Comparison of ENCODE assay signal across 9 cellular contexts in the genomic region with DNA sequence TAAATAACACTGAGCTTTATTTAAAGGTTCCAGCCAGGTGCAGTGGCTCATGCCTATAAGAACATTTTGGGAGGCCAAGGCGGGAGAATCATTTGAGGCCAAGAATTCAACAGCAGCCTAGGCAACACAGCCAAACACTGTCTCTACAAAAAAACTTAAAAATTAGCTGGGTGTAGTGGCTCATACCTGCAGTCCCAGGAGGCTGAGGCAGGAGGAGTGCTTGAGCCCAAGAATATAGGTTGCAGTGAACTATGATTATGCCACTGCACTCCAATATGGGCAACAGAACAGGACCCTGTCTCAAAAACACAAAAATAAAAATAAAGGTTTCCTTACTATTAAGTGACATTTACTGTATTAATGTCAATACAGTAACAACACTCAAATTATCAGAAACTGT. TPM values are rescaled to one million over a fixed set of nuclear protein-coding genes. Genes with fewer than 3 reads are reported as not detected.
DNase-seq lines count a peak whose midpoint lies in the region; ATAC-seq and TF ChIP-seq lines count a peak whose summit lies in the region.
"Had no signal": no experiment of that assay in that cellular context is flagged by ENCODE, and none has a peak within 500 bp of the region (broad histone marks: within the 10 kb centered on the region; RNA-seq: fewer than 3 reads in every experiment).

No MANE protein-coding gene starts in this region.

- TF ChIP-seq POLR2A in adrenal gland (IDR thresholded peaks at IDR 0.05) = no peak

- H2AFZ ChIP-seq in PC-9 = no peak overlapping the region

- peak; percentile 18 for DNase-seq in activated CD8-positive, alpha-beta memory T cell treated with anti-CD3 and anti-CD28 coated beads, Interleukin-2, amount 50 U/mL, for 4 hours
- DNase-seq in activated CD8-positive, alpha-beta memory T cell treated with anti-CD3 and anti-CD28 coated beads for 24 hours = no peak
- DNase-seq in PC-9 (no peak), renal cortical epithelial cell (ENCODE audit: low read depth) (peak; percentile 25), adrenal gland (no peak), GM03348 (ENCODE audit: low spot score) (no peak)
- peak; percentile 14 for DNase-seq in activated naive CD8-positive, alpha-beta T cell treated with anti-CD3 and anti-CD28 coated beads, Interleukin-2, amount 50 U/mL, for 24 hours

- H4K20me1 ChIP-seq in PC-9 (ENCODE audit: insufficient read depth) = no peaks in the 10 kb centered on the region

- peak overlapping the region; percentile 11 for H3K4me3 Mint-ChIP-seq in activated naive CD8-positive, alpha-beta T cell treated with anti-CD3 and anti-CD28 coated beads, Interleukin-2, amount 50 U/mL, for 24 hours

- no TSS peak for BruUV-seq in PC-9 (replicated peaks; lab: Mats Ljungman, UMichigan)

- WGBS in adrenal gland, 4 donors = 82 to 97% (median 91%) methylated on average over 1 of the region's 1 CpG

- H3K9me3 Mint-ChIP-seq in activated naive CD8-positive, alpha-beta T cell treated with anti-CD3 and anti-CD28 coated beads, Interleukin-2, amount 50 U/mL, for 24 hours = no peaks in the 10 kb centered on the region

- intact Hi-C loops in PC-9 (cut with micrococcal nuclease; ENCODE audit: unreplicated experiment) = loop anchor here (5.0 to 10.0 kb wide), 2 partner anchors 237 to 564 kb away; no protein-coding TSS in a partner anchor
- intact Hi-C loops in adrenal gland (cut with DNase I) = no loop called here

- H3K36me3 Mint-ChIP-seq in activated naive CD8-positive, alpha-beta T cell treated with anti-CD3 and anti-CD28 coated beads, Interleukin-2, amount 50 U/mL, for 24 hours (ENCODE audit: low read depth) = peaks cover 20% of the 10 kb centered on the region

- POLR2A ChIA-PET in PC-9 (lab: Charles Lee; ENCODE audit: unreplicated experiment) = interaction anchor here (0.5 to 0.7 kb wide), 3 partner anchors 39 to 99 kb away, joined by 3 to 7 read pairs (median 5); no protein-coding TSS in a partner anchor

- no peaks in the 10 kb centered on the region for H3K27me3 ChIP-seq in PC-9 (ENCODE audit: insufficient read depth, low read depth)
- no peaks in the 10 kb centered on the region for H3K27me3 ChIP-seq in adrenal gland

- CTCF ChIA-PET in PC-9 (lab: Charles Lee) = interaction anchor here (0.6 to 1.0 kb wide), 3 partner anchors 96 to 414 kb away, joined by 3 to 13 read pairs (median 4); partner anchors contain the start of gene YTHDF2

- H3K4me3 ChIP-seq in PC-9 = no peak overlapping the region
- H3K4me3 ChIP-seq in adrenal gland = no peak overlapping the region

- no peaks in the 10 kb centered on the region for H3K27me3 Mint-ChIP-seq in activated naive CD8-positive, alpha-beta T cell treated with anti-CD3 and anti-CD28 coated beads, Interleukin-2, amount 50 U/mL, for 24 hours

- H3K9me2 ChIP-seq in PC-9 (ENCODE audit: insufficient read depth) = no peaks in the 10 kb centered on the region

- H3F3A ChIP-seq in PC-9 (ENCODE audit: insufficient read depth, low read depth) = peaks cover 19% of the 10 kb centered on the region

- H3K27ac ChIP-seq in PC-9 = no peak overlapping the region
- no peak overlapping the region for H3K27ac ChIP-seq in adrenal gland

- H3K36me3 ChIP-seq in PC-9 (ENCODE audit: low read depth) (no peaks in the 10 kb centered on the region), adrenal gland (replicated peaks in 1 of 2) (no peaks in the 10 kb centered on the region)

- H3K27ac Mint-ChIP-seq in activated naive CD8-positive, alpha-beta T cell treated with anti-CD3 and anti-CD28 coated beads, Interleukin-2, amount 50 U/mL, for 24 hours = no peak overlapping the region

- TF ChIP-seq CTCF in PC-9 (conservative IDR thresholded peaks at IDR 0.05) (peak; percentile 47; the same call in 1 of the 2 replicates), adrenal gland (IDR thresholded peaks at IDR 0.05) (no peak)

- peaks cover 24% of the 10 kb centered on the region for H3K79me2 ChIP-seq in PC-9 (ENCODE audit: low read depth)

- H3K4me2 ChIP-seq in PC-9 = no peak overlapping the region

- peaks cover 51% of the 10 kb centered on the region for H3K4me1 Mint-ChIP-seq in activated naive CD8-positive, alpha-beta T cell treated with anti-CD3 and anti-CD28 coated beads, Interleukin-2, amount 50 U/mL, for 24 hours

- no peaks in the 10 kb centered on the region for H3K9me3 ChIP-seq in PC-9 (ENCODE audit: insufficient read depth, low read depth)
- H3K9me3 ChIP-seq in adrenal gland (replicated peaks in 1 of 3) = no peaks in the 10 kb centered on the region

- peaks cover 10% of the 10 kb centered on the region for H3K4me1 ChIP-seq in PC-9 (replicated peaks; ENCODE audit: insufficient read depth)
- H3K4me1 ChIP-seq in adrenal gland (replicated peaks in 1 of 2) = peaks cover 0 to 29% of the 10 kb centered on the region in 2 donors

- no peak for ATAC-seq in activated naive CD8-positive, alpha-beta T cell treated with anti-CD3 and anti-CD28 coated beads, Interleukin-2, amount 50 U/mL, for 24 hours
- no peak for ATAC-seq in HG03571 (IDR thresholded peaks at IDR 0.05; ENCODE audit: unreplicated experiment)

RNA-seq across cellular contexts. Expression of gene TAF12, which starts 2.1 kb away (rescaled TPM):
- total RNA-seq in PC-9 (2021) (19.9 and 28.4 TPM in 2 replicates), renal cortical epithelial cell (29.2 and 46.7 TPM in 2 replicates), adrenal gland (10 to 100 TPM; 12.2 to 25.5 (median 18.2) TPM)
- 10 to 100 TPM; 24.8 to 35.0 (median 28.2) TPM for polyA plus RNA-seq in adrenal gland

RNA-seq across cellular contexts. Expression of gene RNU11, which starts 7.6 kb away (rescaled TPM):
- total RNA-seq in PC-9 (2021) (not detected in 2 replicates), renal cortical epithelial cell (not detected in 2 replicates), adrenal gland (not detected)
- polyA plus RNA-seq in adrenal gland = not detected
- total RNA-seq: glomerular endothelial cell had no signal

RNA-seq across cellular contexts. Expression of gene GMEB1, which starts 27.8 kb away (rescaled TPM):
- 8.9 and 9.7 TPM in 2 replicates for total RNA-seq in PC-9 (2021)
- total RNA-seq in renal cortical epithelial cell = 8.7 and 12.9 TPM in 2 replicates
- total RNA-seq in adrenal gland = 10 to 100 TPM in 4 of 8 donors, 1 to 10 TPM in 4; 7.4 to 27.0 (median 10.4) TPM
- polyA plus RNA-seq in adrenal gland = 1 to 10 TPM; 3.6 to 9.0 (median 4.0) TPM

RNA-seq across cellular contexts. Expression of gene RAB42, which starts 48.7 kb away (rescaled TPM):
- total RNA-seq in PC-9 (2021) (7.6 and 13.2 TPM in 2 replicates), renal cortical epithelial cell (49.0 and 241 TPM in 2 replicates), adrenal gland (1 to 10 TPM; 2.4 to 7.2 (median 4.1) TPM)
- polyA plus RNA-seq in adrenal gland = 1 to 10 TPM in 2 of 3 donors, under 1 TPM in 1; 0.46 to 7.1 (median 1.0) TPM

Comparison
In these comparisons a context has a peak if more than half of its experiments do, and no peak if none do; other contexts are left out.
1. DNase-seq: peak in activated CD8-positive, alpha-beta memory T cell treated with anti-CD3 and anti-CD28 coated beads, Interleukin-2, amount 50 U/mL, for 4 hours (single experiment), activated naive CD8-positive, alpha-beta T cell treated with anti-CD3 and anti-CD28 coated beads, Interleukin-2, amount 50 U/mL, for 24 hours (single experiment) and renal cortical epithelial cell (single experiment); none in activated CD8-positive, alpha-beta memory T cell treated with anti-CD3 and anti-CD28 coated beads for 24 hours (single experiment), PC-9 (0 of 2), adrenal gland (0 of 7) and GM03348 (single experiment).